Comparison of ENCODE assay signal across 12 cellular contexts in the genomic region with DNA sequence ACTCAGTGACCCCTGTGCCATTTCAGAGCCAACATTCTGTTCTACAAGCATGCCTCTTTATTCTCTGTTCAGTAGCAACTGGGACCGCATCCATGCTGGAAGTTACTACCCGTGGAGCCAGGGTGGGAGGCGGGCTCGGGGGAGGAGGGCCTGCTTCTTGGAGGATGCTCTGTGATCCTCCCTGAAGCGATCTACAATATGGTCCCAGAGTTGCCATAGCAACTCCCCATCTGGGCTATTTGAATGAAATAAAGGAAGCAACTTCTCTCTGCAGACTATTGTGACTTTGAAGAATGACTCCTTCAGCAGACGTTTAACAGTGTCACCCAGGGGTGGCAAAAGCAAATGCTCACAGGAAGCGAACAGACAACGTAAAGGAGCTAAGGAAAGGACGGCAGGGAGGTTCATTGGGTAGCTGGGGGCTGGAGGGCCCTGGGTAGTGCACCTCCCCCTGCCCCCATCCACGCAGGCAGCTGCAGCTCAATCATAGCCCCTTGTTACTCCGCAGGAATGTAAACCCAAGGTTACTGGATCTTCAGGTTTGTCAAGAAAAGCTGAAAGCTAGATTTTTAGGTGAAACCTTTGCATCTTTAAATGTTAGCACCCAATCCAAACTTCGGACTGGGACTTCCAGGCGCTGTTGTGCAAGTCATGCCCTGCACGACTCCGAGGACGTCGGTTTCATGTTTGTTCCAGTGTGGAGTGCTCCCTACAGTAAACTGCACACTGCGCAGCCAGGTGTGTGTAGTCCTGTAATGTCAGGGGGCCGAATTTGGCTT. TPM values are rescaled to one million over a fixed set of nuclear protein-coding genes. Genes with fewer than 3 reads are reported as not detected.
DNase-seq lines count a peak whose midpoint lies in the region; TF ChIP-seq lines count a peak whose summit lies in the region.
"Had no signal": no experiment of that assay in that cellular context is flagged by ENCODE, and none has a peak within 500 bp of the region (broad histone marks: within the 10 kb centered on the region; RNA-seq: fewer than 3 reads in every experiment).

No MANE protein-coding gene starts in this region.

- H3K4me3 ChIP-seq in dorsolateral prefrontal cortex: no peak overlapping the region
- H3K4me3 ChIP-seq in testis: no peak overlapping the region
- H3K4me3 ChIP-seq: gastrocnemius medialis, SJSA1 had no signal

- no peak for TF ChIP-seq POLR2A in testis (IDR thresholded peaks at IDR 0.05)

- no peaks in the 10 kb centered on the region for H3K36me3 ChIP-seq in testis (ENCODE audit: low read depth, missing control alignments)
- H3K36me3 ChIP-seq: gastrocnemius medialis, SJSA1 had no signal

- 72 to 74% methylated on average over 19 of the region's 19 CpGs for WGBS in testis, 2 donors

- peak; percentile 29 for DNase-seq in NCI-H82 (lab: John Stamatoyannopoulos, UW)
- no peak for DNase-seq in NCI-H82 treated with DMSO at 0.1 percent for 48 hours (lab: John Stamatoyannopoulos, UW; ENCODE audit: unreplicated experiment)
- DNase-seq in NCI-H2171 (lab: John Stamatoyannopoulos, UW): peak; percentile 52
- peak in 9 of 10 donors; percentile 38 to 82 (median 68) for DNase-seq in dorsolateral prefrontal cortex
- DNase-seq in occipital lobe (lab: John Stamatoyannopoulos, UW): peak; percentile 25
- no peak for DNase-seq in stimulated activated CD4-positive, alpha-beta T cell treated with anti-CD3 and anti-CD28 coated beads, Interleukin-2, amount 100 ng/mL, for 48 hours
- DNase-seq in testis: no peak
- DNase-seq in HCEC 1CT: no peak
- DNase-seq: activated CD4-positive, alpha-beta T cell treated with anti-CD3 and anti-CD28 coated beads for 1 hour; gastrocnemius medialis; NCI-H2081 treated with DMSO at 0.1 percent for 48 hours had no signal

- no peaks in the 10 kb centered on the region for H3K9me3 ChIP-seq in testis
- H3K9me3 ChIP-seq: gastrocnemius medialis, SJSA1 had no signal

- no peaks in the 10 kb centered on the region for H3K4me1 ChIP-seq in testis
- H3K4me1 ChIP-seq: gastrocnemius medialis, SJSA1 had no signal

- TF ChIP-seq CTCF in dorsolateral prefrontal cortex (IDR thresholded peaks at IDR 0.05 in 54 of 56, conservative IDR thresholded peaks at IDR 0.05 in 2 of 56; ENCODE audit: low read depth in 1 of 56, partially characterized antibody in 56 of 56): no peak
- no peak for TF ChIP-seq CTCF in testis (IDR thresholded peaks at IDR 0.05)

- H3K27ac ChIP-seq in dorsolateral prefrontal cortex (peak overlapping the region in 2 of 59 donors; percentile 27 to 67), testis (no peak overlapping the region)
- H3K27ac ChIP-seq: gastrocnemius medialis, SJSA1 had no signal

- intact Hi-C loops in dorsolateral prefrontal cortex (cut with DNase I) (no loop called here), testis (cut with DNase I; ENCODE audit: low total_unique reads) (no loop called here)

- peaks cover 0 to 11% (median 0%) of the 10 kb centered on the region in 45 donors for H3K27me3 ChIP-seq in dorsolateral prefrontal cortex
- no peaks in the 10 kb centered on the region for H3K27me3 ChIP-seq in testis
- H3K27me3 ChIP-seq: SJSA1 had no signal

RNA-seq across cellular contexts. Expression of a gene that starts 51.1 kb away (rescaled TPM):
- 10 to 100 TPM; 12.5 to 34.5 (median 20.1) TPM for total RNA-seq in dorsolateral prefrontal cortex
- total RNA-seq in occipital lobe: 12.8 TPM
- total RNA-seq in testis: 10 to 100 TPM; 11.2 to 20.0 TPM
- polyA plus RNA-seq in testis (ENCODE audit: insufficient read depth, low read depth, low replicate concordance): 14.3 TPM

Comparison
In these comparisons a context has a peak if more than half of its experiments do, and no peak if none do; other contexts are left out.
1. DNase-seq: peak in NCI-H82 (single experiment), NCI-H2171 (single experiment), dorsolateral prefrontal cortex (9 of 10) and occipital lobe (single experiment); none in NCI-H82 treated with DMSO at 0.1 percent for 48 hours (single experiment), stimulated activated CD4-positive, alpha-beta T cell treated with anti-CD3 and anti-CD28 coated beads, Interleukin-2, amount 100 ng/mL, for 48 hours (0 of 2), testis (single experiment) and HCEC 1CT (single experiment).